ENCODE assay signal across 34 cellular contexts in genomic region chr11:123291201-123291869, GRCh38.
"Had no signal": no experiment of that assay in that cellular context is flagged by ENCODE, and none has a peak within 500 bp of the region (broad histone marks: within the 10 kb centered on the region; RNA-seq: fewer than 3 reads in every experiment).

No MANE protein-coding gene starts in this region.

- H3K36me3 ChIP-seq: MG63 had no signal

- H3K4me2 ChIP-seq: KMS-11 had no signal

- H3K4me3 ChIP-seq: MG63 had no signal

- H3K9me3 ChIP-seq: MG63 had no signal

- DNase-seq: Karpas-422, Kasumi-1, MG63, MM.1S, MV-4-11, NCI-H1048, NCI-H1092, NCI-H1092 treated with DMSO at 0.1 percent for 48 hours, NCI-H1105, NCI-H1105 treated with DMSO at 0.1 percent for 48 hours, NCI-H1417, NCI-H1417 treated with DMSO at 0.1 percent for 48 hours, NCI-H1436, NCI-H1436 treated with DMSO at 0.1 percent for 48 hours, NCI-H146, NCI-H1694, NCI-H1694 treated with DMSO at 0.1 percent for 48 hours, NCI-H187, NCI-H187 treated with DMSO at 0.1 percent for 48 hours, NCI-H1930, NCI-H2029, NCI-H2029 treated with DMSO at 0.1 percent for 48 hours, NCI-H2081, NCI-H2081 treated with DMSO at 0.1 percent for 48 hours, NCI-H2107, NCI-H2171, NCI-H2171 treated with DMSO at 0.1 percent for 48 hours, NCI-H2227 treated with DMSO at 0.1 percent for 48 hours, NCI-H226, NCI-H345, NCI-H446, NCI-H446 treated with DMSO at 0.1 percent for 48 hours, NCI-H510A had no signal

- H3K27ac ChIP-seq: KMS-11 had no signal
